ENCODE assay signal across 30 cellular contexts in genomic region chrX:18677140-18677834, GRCh38. TPM values are rescaled to one million over a fixed set of nuclear protein-coding genes. Genes with fewer than 3 reads are reported as not detected.
DNase-seq lines count a peak whose midpoint lies in the region; ATAC-seq and TF ChIP-seq lines count a peak whose summit lies in the region.
"Had no signal": no experiment of that assay in that cellular context is flagged by ENCODE, and none has a peak within 500 bp of the region (broad histone marks: within the 10 kb centered on the region; RNA-seq: fewer than 3 reads in every experiment).

No MANE protein-coding gene starts in this region.

- no peak for TF ChIP-seq CTCF in type B pancreatic cell (conservative IDR thresholded peaks at IDR 0.05)

- no peaks in the 10 kb centered on the region for H3K9me3 Mint-ChIP-seq in stimulated activated naive CD8-positive, alpha-beta T cell treated with anti-CD3 and anti-CD28 coated beads, Interleukin-15, Interleukin-2, amounts not matched to agents 100 ng/mL and 50 ng/mL, for 24 hours
- no peaks in the 10 kb centered on the region for H3K9me3 Mint-ChIP-seq in stimulated activated naive CD8-positive, alpha-beta T cell treated with anti-CD3 and anti-CD28 coated beads, Interleukin-15, amount 100 ng/mL, for 72 hours
- no peaks in the 10 kb centered on the region for H3K9me3 Mint-ChIP-seq in type B pancreatic cell
- H3K9me3 Mint-ChIP-seq: effector memory CD8-positive, alpha-beta T cell; memory B cell had no signal

- H3K27me3 Mint-ChIP-seq in stimulated activated naive CD8-positive, alpha-beta T cell treated with anti-CD3 and anti-CD28 coated beads, Interleukin-15, Interleukin-2, amounts not matched to agents 100 ng/mL and 50 ng/mL, for 24 hours, result no peaks in the 10 kb centered on the region
- no peaks in the 10 kb centered on the region for H3K27me3 Mint-ChIP-seq in stimulated activated naive CD8-positive, alpha-beta T cell treated with anti-CD3 and anti-CD28 coated beads, Interleukin-15, amount 100 ng/mL, for 72 hours
- H3K27me3 Mint-ChIP-seq in type B pancreatic cell, result no peaks in the 10 kb centered on the region
- H3K27me3 Mint-ChIP-seq: effector memory CD8-positive, alpha-beta T cell; memory B cell; stimulated activated memory B cell treated with anti-CD40 and anti-IgM and Interleukin-4, amounts not matched to agents 10 μg/mL and 1 μg/mL and 100 μg/mL, for 72 hours had no signal

- H3K36me3 Mint-ChIP-seq in stimulated activated naive CD8-positive, alpha-beta T cell treated with anti-CD3 and anti-CD28 coated beads, Interleukin-15, Interleukin-2, amounts not matched to agents 100 ng/mL and 50 ng/mL, for 24 hours (ENCODE audit: low read depth), result no peaks in the 10 kb centered on the region
- no peaks in the 10 kb centered on the region for H3K36me3 Mint-ChIP-seq in type B pancreatic cell
- H3K36me3 Mint-ChIP-seq: memory B cell had no signal

- H3K27ac Mint-ChIP-seq in stimulated activated naive CD8-positive, alpha-beta T cell treated with anti-CD3 and anti-CD28 coated beads, Interleukin-15, Interleukin-2, amounts not matched to agents 100 ng/mL and 50 ng/mL, for 24 hours, result no peak overlapping the region
- no peak overlapping the region for H3K27ac Mint-ChIP-seq in stimulated activated naive CD8-positive, alpha-beta T cell treated with anti-CD3 and anti-CD28 coated beads, Interleukin-15, amount 100 ng/mL, for 72 hours
- H3K27ac Mint-ChIP-seq in type B pancreatic cell, result no peak overlapping the region
- H3K27ac Mint-ChIP-seq: effector memory CD8-positive, alpha-beta T cell; memory B cell; stimulated activated memory B cell treated with anti-CD40 and anti-IgM and Interleukin-4, amounts not matched to agents 10 μg/mL and 1 μg/mL and 100 μg/mL, for 72 hours had no signal

- H3K4me3 Mint-ChIP-seq in stimulated activated naive CD8-positive, alpha-beta T cell treated with anti-CD3 and anti-CD28 coated beads, Interleukin-15, Interleukin-2, amounts not matched to agents 100 ng/mL and 50 ng/mL, for 24 hours, result peak overlapping the region; percentile 25
- no peak overlapping the region for H3K4me3 Mint-ChIP-seq in stimulated activated naive CD8-positive, alpha-beta T cell treated with anti-CD3 and anti-CD28 coated beads, Interleukin-15, amount 100 ng/mL, for 72 hours
- H3K4me3 Mint-ChIP-seq in type B pancreatic cell, result peak overlapping the region; percentile 24
- H3K4me3 Mint-ChIP-seq: memory B cell; stimulated activated memory B cell treated with anti-CD40 and anti-IgM and Interleukin-4, amounts not matched to agents 10 μg/mL and 1 μg/mL and 100 μg/mL, for 72 hours had no signal

- DNase-seq in stimulated activated naive CD8-positive, alpha-beta T cell treated with anti-CD3 and anti-CD28 coated beads, Interleukin-15, amount 100 ng/mL, for 72 hours, result no peak
- DNase-seq in OCI-M1 (lab: John Stamatoyannopoulos, UW) (peak; percentile 92), erythroblast (lab: John Stamatoyannopoulos, UW) (peak; percentile 11 to 58), type B pancreatic cell (ENCODE audit: extremely low spot score, unreplicated experiment) (no peak), NCI-H524 treated with DMSO at 0.1 percent for 48 hours (lab: John Stamatoyannopoulos, UW) (no peak), medulla oblongata (ENCODE audit: extremely low spot score) (no peak), NAMALWA (ENCODE audit: low spot score) (no peak)
- DNase-seq: activated effector memory CD4-positive, alpha-beta T cell treated with anti-CD3 and anti-CD28 coated beads, Interleukin-2, amount 50 U/mL, for 16 hours; amniotic stem cell; colonic mucosa; DMS 273 treated with DMSO at 0.1 percent for 48 hours; effector memory CD8-positive, alpha-beta T cell; foreskin keratinocyte; heart right ventricle; Karpas-422; left cardiac atrium; NCI-H1105; NCI-H2029; spleen; stimulated activated CD4-positive, alpha-beta T cell treated with anti-CD3 and anti-CD28 coated beads, Interleukin-4, amount 100 ng/mL, for 1 hour; T1000 had no signal

- no peak for ATAC-seq in stimulated activated naive CD8-positive, alpha-beta T cell treated with anti-CD3 and anti-CD28 coated beads, Interleukin-15, amount 100 ng/mL, for 72 hours
- ATAC-seq: activated CD4-positive, CD25-positive, alpha-beta regulatory T cell treated with anti-CD3 and anti-CD28 coated beads, Interleukin-2, amount 50 U/mL, for 24 hours; effector memory CD8-positive, alpha-beta T cell; esophagus mucosa; foreskin keratinocyte; heart right ventricle; left cardiac atrium; stimulated activated memory B cell treated with anti-CD40 and anti-IgM and Interleukin-4, amounts not matched to agents 10 μg/mL and 1 μg/mL and 100 μg/mL, for 72 hours had no signal

- H3K4me1 Mint-ChIP-seq in stimulated activated naive CD8-positive, alpha-beta T cell treated with anti-CD3 and anti-CD28 coated beads, Interleukin-15, Interleukin-2, amounts not matched to agents 100 ng/mL and 50 ng/mL, for 24 hours (ENCODE audit: low read depth), result peaks cover 14% of the 10 kb centered on the region
- peaks cover 15% of the 10 kb centered on the region for H3K4me1 Mint-ChIP-seq in stimulated activated naive CD8-positive, alpha-beta T cell treated with anti-CD3 and anti-CD28 coated beads, Interleukin-15, amount 100 ng/mL, for 72 hours
- no peaks in the 10 kb centered on the region for H3K4me1 Mint-ChIP-seq in type B pancreatic cell (ENCODE audit: unreplicated experiment)

- TF ChIP-seq POLR2A in erythroblast (IDR thresholded peaks at IDR 0.05; ENCODE audit: low read length), result no peak

RNA-seq across cellular contexts. Expression of gene RS1, which starts 5.4 kb away (rescaled TPM):
- 0.14 TPM in 1 of 2 replicates, not detected in the other for total RNA-seq in type B pancreatic cell (ENCODE audit: low replicate concordance)
- total RNA-seq: colonic mucosa, esophagus mucosa, foreskin keratinocyte, H7, heart right ventricle, left cardiac atrium, myocyte, osteoblast, spleen, thoracic aorta had no signal

RNA-seq across cellular contexts. Expression of gene PPEF1, which starts 30.2 kb away (rescaled TPM):
- total RNA-seq in type B pancreatic cell (ENCODE audit: low replicate concordance), result 0.26 and 1.6 TPM in 2 replicates
- total RNA-seq: esophagus mucosa, foreskin keratinocyte, thoracic aorta had no signal

Comparison
In these comparisons a context has a peak if more than half of its experiments do, and no peak if none do; other contexts are left out.
1. H3K4me3 Mint-ChIP-seq: peak in stimulated activated naive CD8-positive, alpha-beta T cell treated with anti-CD3 and anti-CD28 coated beads, Interleukin-15, Interleukin-2, amounts not matched to agents 100 ng/mL and 50 ng/mL, for 24 hours (single experiment) and type B pancreatic cell (single experiment); none in stimulated activated naive CD8-positive, alpha-beta T cell treated with anti-CD3 and anti-CD28 coated beads, Interleukin-15, amount 100 ng/mL, for 72 hours (0 of 2).
2. DNase-seq: peak in OCI-M1 (single experiment) and erythroblast (2 of 2); none in stimulated activated naive CD8-positive, alpha-beta T cell treated with anti-CD3 and anti-CD28 coated beads, Interleukin-15, amount 100 ng/mL, for 72 hours (0 of 2), type B pancreatic cell (single experiment), NCI-H524 treated with DMSO at 0.1 percent for 48 hours (single experiment), medulla oblongata (single experiment) and NAMALWA (single experiment).